ENCODE assay signal across 1 cellular context in the genomic region with DNA sequence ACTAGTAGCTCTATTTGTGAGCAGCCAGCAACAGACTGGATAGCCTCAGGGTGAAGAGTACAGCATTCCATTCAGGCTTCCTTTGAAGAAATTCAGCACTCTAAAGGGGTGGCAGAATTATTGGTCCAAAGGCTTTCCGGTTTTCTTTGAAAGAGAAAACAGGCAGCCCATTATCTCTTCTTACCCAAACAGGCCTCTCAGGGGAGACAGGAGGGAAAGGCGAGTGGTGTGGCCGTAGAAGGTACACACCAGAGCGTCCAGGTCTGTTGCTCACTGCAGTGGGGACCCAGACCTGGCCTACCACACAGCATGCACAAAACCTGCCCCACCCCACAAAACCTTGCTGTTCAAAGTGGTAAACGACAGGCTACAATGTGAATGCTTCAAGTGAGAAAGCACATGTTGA.
TF ChIP-seq lines count a peak whose summit lies in the region.

No MANE protein-coding gene starts in this region.

TF ChIP-seq in HepG2, 621 proteins besides CTCF, POLR2A, EP300 and RAD21 (continued from another document):
- TF ChIP-seq, protein P1, sequence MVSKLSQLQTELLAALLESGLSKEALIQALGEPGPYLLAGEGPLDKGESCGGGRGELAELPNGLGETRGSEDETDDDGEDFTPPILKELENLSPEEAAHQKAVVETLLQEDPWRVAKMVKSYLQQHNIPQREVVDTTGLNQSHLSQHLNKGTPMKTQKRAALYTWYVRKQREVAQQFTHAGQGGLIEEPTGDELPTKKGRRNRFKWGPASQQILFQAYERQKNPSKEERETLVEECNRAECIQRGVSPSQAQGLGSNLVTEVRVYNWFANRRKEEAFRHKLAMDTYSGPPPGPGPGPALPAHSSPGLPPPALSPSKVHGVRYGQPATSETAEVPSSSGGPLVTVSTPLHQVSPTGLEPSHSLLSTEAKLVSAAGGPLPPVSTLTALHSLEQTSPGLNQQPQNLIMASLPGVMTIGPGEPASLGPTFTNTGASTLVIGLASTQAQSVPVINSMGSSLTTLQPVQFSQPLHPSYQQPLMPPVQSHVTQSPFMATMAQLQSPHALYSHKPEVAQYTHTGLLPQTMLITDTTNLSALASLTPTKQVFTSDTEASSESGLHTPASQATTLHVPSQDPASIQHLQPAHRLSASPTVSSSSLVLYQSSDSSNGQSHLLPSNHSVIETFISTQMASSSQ (IDR thresholded peaks at IDR 0.05; ENCODE audit: low read depth) = 0 out of 2 replicates have a peak, but pooled peaks have one; percentile 59
- TF ChIP-seq, protein P1 (CRISPR knock-in tag; IDR thresholded peaks at IDR 0.05; ENCODE audit: borderline replicate concordance) = peak; percentile 84; the same call in 1 of the 2 replicates
- TF ChIP-seq IRF2 (CRISPR knock-in tag; IDR thresholded peaks at IDR 0.05) = 0 out of 2 replicates have a peak, but pooled peaks have one; percentile 24
- peak; percentile 37; the same call in 1 of the 2 replicates for TF ChIP-seq STAG1 (CRISPR knock-in tag; IDR thresholded peaks at IDR 0.05)
- TF ChIP-seq, protein P2, sequence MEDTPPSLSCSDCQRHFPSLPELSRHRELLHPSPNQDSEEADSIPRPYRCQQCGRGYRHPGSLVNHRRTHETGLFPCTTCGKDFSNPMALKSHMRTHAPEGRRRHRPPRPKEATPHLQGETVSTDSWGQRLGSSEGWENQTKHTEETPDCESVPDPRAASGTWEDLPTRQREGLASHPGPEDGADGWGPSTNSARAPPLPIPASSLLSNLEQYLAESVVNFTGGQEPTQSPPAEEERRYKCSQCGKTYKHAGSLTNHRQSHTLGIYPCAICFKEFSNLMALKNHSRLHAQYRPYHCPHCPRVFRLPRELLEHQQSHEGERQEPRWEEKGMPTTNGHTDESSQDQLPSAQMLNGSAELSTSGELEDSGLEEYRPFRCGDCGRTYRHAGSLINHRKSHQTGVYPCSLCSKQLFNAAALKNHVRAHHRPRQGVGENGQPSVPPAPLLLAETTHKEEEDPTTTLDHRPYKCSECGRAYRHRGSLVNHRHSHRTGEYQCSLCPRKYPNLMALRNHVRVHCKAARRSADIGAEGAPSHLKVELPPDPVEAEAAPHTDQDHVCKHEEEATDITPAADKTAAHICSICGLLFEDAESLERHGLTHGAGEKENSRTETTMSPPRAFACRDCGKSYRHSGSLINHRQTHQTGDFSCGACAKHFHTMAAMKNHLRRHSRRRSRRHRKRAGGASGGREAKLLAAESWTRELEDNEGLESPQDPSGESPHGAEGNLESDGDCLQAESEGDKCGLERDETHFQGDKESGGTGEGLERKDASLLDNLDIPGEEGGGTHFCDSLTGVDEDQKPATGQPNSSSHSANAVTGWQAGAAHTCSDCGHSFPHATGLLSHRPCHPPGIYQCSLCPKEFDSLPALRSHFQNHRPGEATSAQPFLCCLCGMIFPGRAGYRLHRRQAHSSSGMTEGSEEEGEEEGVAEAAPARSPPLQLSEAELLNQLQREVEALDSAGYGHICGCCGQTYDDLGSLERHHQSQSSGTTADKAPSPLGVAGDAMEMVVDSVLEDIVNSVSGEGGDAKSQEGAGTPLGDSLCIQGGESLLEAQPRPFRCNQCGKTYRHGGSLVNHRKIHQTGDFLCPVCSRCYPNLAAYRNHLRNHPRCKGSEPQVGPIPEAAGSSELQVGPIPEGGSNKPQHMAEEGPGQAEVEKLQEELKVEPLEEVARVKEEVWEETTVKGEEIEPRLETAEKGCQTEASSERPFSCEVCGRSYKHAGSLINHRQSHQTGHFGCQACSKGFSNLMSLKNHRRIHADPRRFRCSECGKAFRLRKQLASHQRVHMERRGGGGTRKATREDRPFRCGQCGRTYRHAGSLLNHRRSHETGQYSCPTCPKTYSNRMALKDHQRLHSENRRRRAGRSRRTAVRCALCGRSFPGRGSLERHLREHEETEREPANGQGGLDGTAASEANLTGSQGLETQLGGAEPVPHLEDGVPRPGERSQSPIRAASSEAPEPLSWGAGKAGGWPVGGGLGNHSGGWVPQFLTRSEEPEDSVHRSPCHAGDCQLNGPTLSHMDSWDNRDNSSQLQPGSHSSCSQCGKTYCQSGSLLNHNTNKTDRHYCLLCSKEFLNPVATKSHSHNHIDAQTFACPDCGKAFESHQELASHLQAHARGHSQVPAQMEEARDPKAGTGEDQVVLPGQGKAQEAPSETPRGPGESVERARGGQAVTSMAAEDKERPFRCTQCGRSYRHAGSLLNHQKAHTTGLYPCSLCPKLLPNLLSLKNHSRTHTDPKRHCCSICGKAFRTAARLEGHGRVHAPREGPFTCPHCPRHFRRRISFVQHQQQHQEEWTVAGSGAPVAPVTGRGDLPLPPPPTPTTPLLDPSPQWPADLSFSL (CRISPR knock-in tag; IDR thresholded peaks at IDR 0.05) = peak; percentile 50
TF ChIP-seq in HepG2: peak in this region for 114.
